In genomic region chr1:21921100-21921875, GRCh38 we compare ENCODE assay signal across 1 cellular context.
TF ChIP-seq lines count a peak whose summit lies in the region.

No MANE protein-coding gene starts in this region.

TF ChIP-seq in HepG2, 621 proteins besides CTCF, POLR2A, EP300 and RAD21 (continued from another document and continues in another):
- TF ChIP-seq HNF1A (IDR thresholded peaks at IDR 0.05; ENCODE audit: low read depth) (peak; percentile 93), HNF1A (CRISPR knock-in tag; IDR thresholded peaks at IDR 0.05; ENCODE audit: borderline replicate concordance) (peak; percentile 95), CBX5 (CRISPR knock-in tag; IDR thresholded peaks at IDR 0.05; ENCODE audit: borderline replicate concordance) (no peak), HOXA5 (CRISPR knock-in tag; IDR thresholded peaks at IDR 0.05) (0 out of 2 replicates have a peak, but pooled peaks have one; percentile 20), ADNP (CRISPR knock-in tag; IDR thresholded peaks at IDR 0.05) (peak; percentile 80), RFX5 (IDR thresholded peaks at IDR 0.05; ENCODE audit: low read depth, low read length) (no peak), FOXJ3 (CRISPR knock-in tag; IDR thresholded peaks at IDR 0.05; ENCODE audit: borderline replicate concordance) (0 out of 2 replicates have a peak, but pooled peaks have one; percentile 33), THAP9 (CRISPR knock-in tag; IDR thresholded peaks at IDR 0.05; ENCODE audit: borderline replicate concordance) (peak; percentile 35; the same call in 1 of the 2 replicates), FOXM1 (CRISPR knock-in tag; IDR thresholded peaks at IDR 0.05) (no peak), GMEB1 (CRISPR knock-in tag; IDR thresholded peaks at IDR 0.05; ENCODE audit: borderline replicate concordance) (peak; percentile 31; the same call in 1 of the 2 replicates), ZNF629 (CRISPR knock-in tag; conservative IDR thresholded peaks at IDR 0.05) (0 out of 2 replicates have a peak, but pooled peaks have one; percentile 23), NR2F1 (CRISPR knock-in tag; IDR thresholded peaks at IDR 0.05) (no peak), ZNF598 (CRISPR knock-in tag; IDR thresholded peaks at IDR 0.05; ENCODE audit: borderline replicate concordance) (no peak), HNF4A (CRISPR knock-in tag; IDR thresholded peaks at IDR 0.05) (no peak), POLR2AphosphoS5 (IDR thresholded peaks at IDR 0.05; ENCODE audit: low read depth, low read length) (peak; percentile 67; the same call in 1 of the 2 replicates), ZNF367 (CRISPR knock-in tag; IDR thresholded peaks at IDR 0.05; ENCODE audit: borderline replicate concordance) (no peak), CENPBD1 (CRISPR knock-in tag; IDR thresholded peaks at IDR 0.05; ENCODE audit: borderline replicate concordance, low read depth) (no peak), THAP11 (CRISPR knock-in tag; IDR thresholded peaks at IDR 0.05) (no peak), GTF2F1 (IDR thresholded peaks at IDR 0.05; ENCODE audit: low read length) (no peak), BRD4 (CRISPR knock-in tag; IDR thresholded peaks at IDR 0.05) (0 out of 2 replicates have a peak, but pooled peaks have one; percentile 55), NKX3-1 (CRISPR knock-in tag; IDR thresholded peaks at IDR 0.05) (peak; percentile 62; the same call in 1 of the 2 replicates), PRPF4 (IDR thresholded peaks at IDR 0.05; ENCODE audit: low read depth, low read length, poor library complexity, severe bottlenecking) (no peak), MAZ (IDR thresholded peaks at IDR 0.05; ENCODE audit: borderline replicate concordance, low read depth, low read length) (no peak), MAZ (CRISPR knock-in tag; IDR thresholded peaks at IDR 0.05; ENCODE audit: low read depth) (no peak), GABPB1 (CRISPR knock-in tag; IDR thresholded peaks at IDR 0.05) (no peak; the same call in 1 of the 2 replicates), ZNF674 (CRISPR knock-in tag; IDR thresholded peaks at IDR 0.05; ENCODE audit: low read depth) (no peak)
- TF ChIP-seq, protein P1, sequence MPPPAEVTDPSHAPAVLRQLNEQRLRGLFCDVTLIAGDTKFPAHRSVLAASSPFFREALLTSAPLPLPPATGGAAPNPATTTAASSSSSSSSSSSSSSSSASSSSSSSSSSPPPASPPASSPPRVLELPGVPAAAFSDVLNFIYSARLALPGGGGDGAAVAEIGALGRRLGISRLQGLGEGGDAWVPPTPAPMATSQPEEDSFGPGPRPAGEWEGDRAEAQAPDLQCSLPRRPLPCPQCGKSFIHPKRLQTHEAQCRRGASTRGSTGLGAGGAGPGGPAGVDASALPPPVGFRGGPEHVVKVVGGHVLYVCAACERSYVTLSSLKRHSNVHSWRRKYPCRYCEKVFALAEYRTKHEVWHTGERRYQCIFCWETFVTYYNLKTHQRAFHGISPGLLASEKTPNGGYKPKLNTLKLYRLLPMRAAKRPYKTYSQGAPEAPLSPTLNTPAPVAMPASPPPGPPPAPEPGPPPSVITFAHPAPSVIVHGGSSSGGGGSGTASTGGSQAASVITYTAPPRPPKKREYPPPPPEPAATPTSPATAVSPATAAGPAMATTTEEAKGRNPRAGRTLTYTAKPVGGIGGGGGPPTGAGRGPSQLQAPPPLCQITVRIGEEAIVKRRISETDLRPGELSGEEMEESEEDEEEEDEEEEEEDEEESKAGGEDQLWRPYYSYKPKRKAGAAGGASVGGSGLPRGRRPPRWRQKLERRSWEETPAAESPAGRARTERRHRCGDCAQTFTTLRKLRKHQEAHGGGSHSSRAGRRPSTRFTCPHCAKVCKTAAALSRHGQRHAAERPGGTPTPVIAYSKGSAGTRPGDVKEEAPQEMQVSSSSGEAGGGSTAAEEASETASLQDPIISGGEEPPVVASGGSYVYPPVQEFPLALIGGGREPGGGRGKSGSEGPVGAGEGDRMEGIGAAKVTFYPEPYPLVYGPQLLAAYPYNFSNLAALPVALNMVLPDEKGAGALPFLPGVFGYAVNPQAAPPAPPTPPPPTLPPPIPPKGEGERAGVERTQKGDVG (CRISPR knock-in tag; IDR thresholded peaks at IDR 0.05; ENCODE audit: borderline replicate concordance), result no peak
- TF ChIP-seq, protein P2, sequence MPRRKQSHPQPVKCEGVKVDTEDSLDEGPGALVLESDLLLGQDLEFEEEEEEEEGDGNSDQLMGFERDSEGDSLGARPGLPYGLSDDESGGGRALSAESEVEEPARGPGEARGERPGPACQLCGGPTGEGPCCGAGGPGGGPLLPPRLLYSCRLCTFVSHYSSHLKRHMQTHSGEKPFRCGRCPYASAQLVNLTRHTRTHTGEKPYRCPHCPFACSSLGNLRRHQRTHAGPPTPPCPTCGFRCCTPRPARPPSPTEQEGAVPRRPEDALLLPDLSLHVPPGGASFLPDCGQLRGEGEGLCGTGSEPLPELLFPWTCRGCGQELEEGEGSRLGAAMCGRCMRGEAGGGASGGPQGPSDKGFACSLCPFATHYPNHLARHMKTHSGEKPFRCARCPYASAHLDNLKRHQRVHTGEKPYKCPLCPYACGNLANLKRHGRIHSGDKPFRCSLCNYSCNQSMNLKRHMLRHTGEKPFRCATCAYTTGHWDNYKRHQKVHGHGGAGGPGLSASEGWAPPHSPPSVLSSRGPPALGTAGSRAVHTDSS (CRISPR knock-in tag; conservative IDR thresholded peaks at IDR 0.05), result no peak
- TF ChIP-seq, protein P3, sequence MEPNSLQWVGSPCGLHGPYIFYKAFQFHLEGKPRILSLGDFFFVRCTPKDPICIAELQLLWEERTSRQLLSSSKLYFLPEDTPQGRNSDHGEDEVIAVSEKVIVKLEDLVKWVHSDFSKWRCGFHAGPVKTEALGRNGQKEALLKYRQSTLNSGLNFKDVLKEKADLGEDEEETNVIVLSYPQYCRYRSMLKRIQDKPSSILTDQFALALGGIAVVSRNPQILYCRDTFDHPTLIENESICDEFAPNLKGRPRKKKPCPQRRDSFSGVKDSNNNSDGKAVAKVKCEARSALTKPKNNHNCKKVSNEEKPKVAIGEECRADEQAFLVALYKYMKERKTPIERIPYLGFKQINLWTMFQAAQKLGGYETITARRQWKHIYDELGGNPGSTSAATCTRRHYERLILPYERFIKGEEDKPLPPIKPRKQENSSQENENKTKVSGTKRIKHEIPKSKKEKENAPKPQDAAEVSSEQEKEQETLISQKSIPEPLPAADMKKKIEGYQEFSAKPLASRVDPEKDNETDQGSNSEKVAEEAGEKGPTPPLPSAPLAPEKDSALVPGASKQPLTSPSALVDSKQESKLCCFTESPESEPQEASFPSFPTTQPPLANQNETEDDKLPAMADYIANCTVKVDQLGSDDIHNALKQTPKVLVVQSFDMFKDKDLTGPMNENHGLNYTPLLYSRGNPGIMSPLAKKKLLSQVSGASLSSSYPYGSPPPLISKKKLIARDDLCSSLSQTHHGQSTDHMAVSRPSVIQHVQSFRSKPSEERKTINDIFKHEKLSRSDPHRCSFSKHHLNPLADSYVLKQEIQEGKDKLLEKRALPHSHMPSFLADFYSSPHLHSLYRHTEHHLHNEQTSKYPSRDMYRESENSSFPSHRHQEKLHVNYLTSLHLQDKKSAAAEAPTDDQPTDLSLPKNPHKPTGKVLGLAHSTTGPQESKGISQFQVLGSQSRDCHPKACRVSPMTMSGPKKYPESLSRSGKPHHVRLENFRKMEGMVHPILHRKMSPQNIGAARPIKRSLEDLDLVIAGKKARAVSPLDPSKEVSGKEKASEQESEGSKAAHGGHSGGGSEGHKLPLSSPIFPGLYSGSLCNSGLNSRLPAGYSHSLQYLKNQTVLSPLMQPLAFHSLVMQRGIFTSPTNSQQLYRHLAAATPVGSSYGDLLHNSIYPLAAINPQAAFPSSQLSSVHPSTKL (CRISPR knock-in tag; IDR thresholded peaks at IDR 0.05), result peak; percentile 42; the same call in 1 of the 2 replicates
- TF ChIP-seq, protein P4, sequence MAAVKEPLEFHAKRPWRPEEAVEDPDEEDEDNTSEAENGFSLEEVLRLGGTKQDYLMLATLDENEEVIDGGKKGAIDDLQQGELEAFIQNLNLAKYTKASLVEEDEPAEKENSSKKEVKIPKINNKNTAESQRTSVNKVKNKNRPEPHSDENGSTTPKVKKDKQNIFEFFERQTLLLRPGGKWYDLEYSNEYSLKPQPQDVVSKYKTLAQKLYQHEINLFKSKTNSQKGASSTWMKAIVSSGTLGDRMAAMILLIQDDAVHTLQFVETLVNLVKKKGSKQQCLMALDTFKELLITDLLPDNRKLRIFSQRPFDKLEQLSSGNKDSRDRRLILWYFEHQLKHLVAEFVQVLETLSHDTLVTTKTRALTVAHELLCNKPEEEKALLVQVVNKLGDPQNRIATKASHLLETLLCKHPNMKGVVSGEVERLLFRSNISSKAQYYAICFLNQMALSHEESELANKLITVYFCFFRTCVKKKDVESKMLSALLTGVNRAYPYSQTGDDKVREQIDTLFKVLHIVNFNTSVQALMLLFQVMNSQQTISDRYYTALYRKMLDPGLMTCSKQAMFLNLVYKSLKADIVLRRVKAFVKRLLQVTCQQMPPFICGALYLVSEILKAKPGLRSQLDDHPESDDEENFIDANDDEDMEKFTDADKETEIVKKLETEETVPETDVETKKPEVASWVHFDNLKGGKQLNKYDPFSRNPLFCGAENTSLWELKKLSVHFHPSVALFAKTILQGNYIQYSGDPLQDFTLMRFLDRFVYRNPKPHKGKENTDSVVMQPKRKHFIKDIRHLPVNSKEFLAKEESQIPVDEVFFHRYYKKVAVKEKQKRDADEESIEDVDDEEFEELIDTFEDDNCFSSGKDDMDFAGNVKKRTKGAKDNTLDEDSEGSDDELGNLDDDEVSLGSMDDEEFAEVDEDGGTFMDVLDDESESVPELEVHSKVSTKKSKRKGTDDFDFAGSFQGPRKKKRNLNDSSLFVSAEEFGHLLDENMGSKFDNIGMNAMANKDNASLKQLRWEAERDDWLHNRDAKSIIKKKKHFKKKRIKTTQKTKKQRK (IDR thresholded peaks at IDR 0.05; ENCODE audit: low read length), result no peak
- TF ChIP-seq, protein P5, sequence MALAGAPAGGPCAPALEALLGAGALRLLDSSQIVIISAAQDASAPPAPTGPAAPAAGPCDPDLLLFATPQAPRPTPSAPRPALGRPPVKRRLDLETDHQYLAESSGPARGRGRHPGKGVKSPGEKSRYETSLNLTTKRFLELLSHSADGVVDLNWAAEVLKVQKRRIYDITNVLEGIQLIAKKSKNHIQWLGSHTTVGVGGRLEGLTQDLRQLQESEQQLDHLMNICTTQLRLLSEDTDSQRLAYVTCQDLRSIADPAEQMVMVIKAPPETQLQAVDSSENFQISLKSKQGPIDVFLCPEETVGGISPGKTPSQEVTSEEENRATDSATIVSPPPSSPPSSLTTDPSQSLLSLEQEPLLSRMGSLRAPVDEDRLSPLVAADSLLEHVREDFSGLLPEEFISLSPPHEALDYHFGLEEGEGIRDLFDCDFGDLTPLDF (CRISPR knock-in tag; IDR thresholded peaks at IDR 0.05), result peak; percentile 53; the same call in 1 of the 2 replicates
